In genomic region chr3:125017406-125017805, GRCh38 we compare ENCODE assay signal across 19 cellular contexts. TPM values are rescaled to one million over a fixed set of nuclear protein-coding genes. Genes with fewer than 3 reads are reported as not detected.
DNase-seq lines count a peak whose midpoint lies in the region; ATAC-seq lines count a peak whose summit lies in the region.
"Had no signal": no experiment of that assay in that cellular context is flagged by ENCODE, and none has a peak within 500 bp of the region (broad histone marks: within the 10 kb centered on the region; RNA-seq: fewer than 3 reads in every experiment).

No MANE protein-coding gene starts in this region.

- ATAC-seq in stimulated activated effector memory CD8-positive, alpha-beta T cell treated with anti-CD3 and anti-CD28 coated beads, Interleukin-12 subunit alpha, Interleukin-12 subunit beta, amount 100 ng/mL, for 72 hours: no peak
- ATAC-seq in GM18867 (IDR thresholded peaks at IDR 0.05; ENCODE audit: unreplicated experiment): no peak
- ATAC-seq: CD8-positive, alpha-beta T cell; GM12878; GM23338; HCT116 had no signal

- no peaks in the 10 kb centered on the region for H3K9me3 Mint-ChIP-seq in immature natural killer cell
- H3K9me3 Mint-ChIP-seq in stimulated activated effector memory CD8-positive, alpha-beta T cell treated with anti-CD3 and anti-CD28 coated beads, Interleukin-12 subunit alpha, Interleukin-12 subunit beta, amount 100 ng/mL, for 72 hours: no peaks in the 10 kb centered on the region
- H3K9me3 Mint-ChIP-seq: CD4-positive, CD25-positive, alpha-beta regulatory T cell; CD8-positive, alpha-beta T cell; GM23338; H9 had no signal

- H3K27me3 Mint-ChIP-seq in immature natural killer cell (ENCODE audit: low read depth in 3 of 3): peaks cover 5 to 11% (median 8%) of the 10 kb centered on the region in 3 donors
- H3K27me3 Mint-ChIP-seq: B cell; CD4-positive, CD25-positive, alpha-beta regulatory T cell had no signal

- H3K4me1 Mint-ChIP-seq in immature natural killer cell: peaks cover 76 to 82% of the 10 kb centered on the region in 2 donors
- H3K4me1 Mint-ChIP-seq in stimulated activated effector memory CD8-positive, alpha-beta T cell treated with anti-CD3 and anti-CD28 coated beads, Interleukin-12 subunit alpha, Interleukin-12 subunit beta, amount 100 ng/mL, for 72 hours: peaks cover 54% of the 10 kb centered on the region
- H3K4me1 Mint-ChIP-seq: GM23338 had no signal

- H3K27ac Mint-ChIP-seq in immature natural killer cell: peak overlapping the region in 4 of 6 donors; percentile 22 to 68 (median 48)
- peak overlapping the region; percentile 24 for H3K27ac Mint-ChIP-seq in stimulated activated effector memory CD8-positive, alpha-beta T cell treated with anti-CD3 and anti-CD28 coated beads, Interleukin-12 subunit alpha, Interleukin-12 subunit beta, amount 100 ng/mL, for 72 hours
- H3K27ac Mint-ChIP-seq: B cell; CD4-positive, CD25-positive, alpha-beta regulatory T cell; GM23338; H9 had no signal

- peaks cover 45 to 70% (median 49%) of the 10 kb centered on the region in 3 donors for H3K36me3 Mint-ChIP-seq in immature natural killer cell
- H3K36me3 Mint-ChIP-seq in stimulated activated effector memory CD8-positive, alpha-beta T cell treated with anti-CD3 and anti-CD28 coated beads, Interleukin-12 subunit alpha, Interleukin-12 subunit beta, amount 100 ng/mL, for 72 hours: peaks cover 74% of the 10 kb centered on the region

- DNase-seq in EH (ENCODE audit: low read depth) (peak; percentile 37), amniotic epithelial cell (ENCODE audit: low read depth) (peak; percentile 47), immature natural killer cell (no peak), HUDEP-2 (lab: John Stamatoyannopoulos, UW; ENCODE audit: unreplicated experiment in 76 of 76) (no peak), HuH-7 (ENCODE audit: low spot score) (no peak)
- no peak for DNase-seq in stimulated activated effector memory CD8-positive, alpha-beta T cell treated with anti-CD3 and anti-CD28 coated beads, Interleukin-12 subunit alpha, Interleukin-12 subunit beta, amount 100 ng/mL, for 72 hours (ENCODE audit: low spot score in 2 of 2)
- DNase-seq: Caco-2; CD4-positive, CD25-positive, alpha-beta regulatory T cell; CD8-positive, alpha-beta T cell; DMS153; DND-41; EL; GDM1; H9 had no signal

- H3K4me3 Mint-ChIP-seq in immature natural killer cell: peak overlapping the region in 3 of 5 donors; percentile 1 to 62 (median 50)
- H3K4me3 Mint-ChIP-seq in stimulated activated effector memory CD8-positive, alpha-beta T cell treated with anti-CD3 and anti-CD28 coated beads, Interleukin-12 subunit alpha, Interleukin-12 subunit beta, amount 100 ng/mL, for 72 hours: no peak overlapping the region
- H3K4me3 Mint-ChIP-seq: B cell; CD4-positive, CD25-positive, alpha-beta regulatory T cell; CD8-positive, alpha-beta T cell; GM23338; H9 had no signal

RNA-seq across cellular contexts. Expression of gene HEG1, which starts 38.4 kb away (rescaled TPM):
- polyA plus RNA-seq in immature natural killer cell: 10 to 100 TPM in 1 of 3 donors, 1 to 10 TPM in 2; 2.1 to 12.1 (median 4.9) TPM

Comparison
In these comparisons a context has a peak if more than half of its experiments do, and no peak if none do; other contexts are left out.
1. DNase-seq: peak in EH (single experiment) and amniotic epithelial cell (single experiment); none in immature natural killer cell (0 of 3), stimulated activated effector memory CD8-positive, alpha-beta T cell treated with anti-CD3 and anti-CD28 coated beads, Interleukin-12 subunit alpha, Interleukin-12 subunit beta, amount 100 ng/mL, for 72 hours (0 of 2), HUDEP-2 (0 of 76) and HuH-7 (single experiment).